19 cellular contexts compared by ENCODE assay signal in the genomic region with DNA sequence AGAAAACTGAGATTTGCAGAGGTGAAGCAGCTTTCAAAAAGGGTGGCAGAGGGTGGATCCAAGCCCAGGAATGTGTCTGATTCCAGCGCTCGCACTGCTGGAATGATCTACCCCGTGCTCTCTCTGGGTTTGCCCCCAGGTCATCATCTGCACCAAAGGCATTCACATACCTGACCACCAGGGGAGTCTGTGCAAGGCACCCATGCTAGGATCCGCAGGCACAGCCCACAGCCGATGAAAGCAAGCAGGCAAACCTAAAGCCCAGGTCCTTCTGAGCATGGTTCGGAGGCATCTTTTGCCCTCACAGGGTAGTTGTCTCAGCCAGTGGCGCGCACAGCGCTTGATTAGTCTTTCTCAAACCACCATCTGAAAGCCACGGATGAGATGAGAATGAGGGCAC. TPM values are rescaled to one million over a fixed set of nuclear protein-coding genes. Genes with fewer than 3 reads are reported as not detected.
A peak's percentile ranks its signal among the peaks of the same experiment; 100 is the strongest.
DNase-seq lines count a peak whose midpoint lies in the region; ATAC-seq, FAIRE-seq and TF ChIP-seq lines count a peak whose summit lies in the region.
"Had no signal": no experiment of that assay in that cellular context is flagged by ENCODE, and none has a peak within 500 bp of the region (broad histone marks: within the 10 kb centered on the region; RNA-seq: fewer than 3 reads in every experiment).

No MANE protein-coding gene starts in this region.

- H3K9me3 ChIP-seq in HepG2 (ENCODE audit: low read length): no peaks in the 10 kb centered on the region
- H3K9me3 ChIP-seq in right lobe of liver: no peaks in the 10 kb centered on the region
- no peaks in the 10 kb centered on the region for H3K9me3 ChIP-seq in SJSA1 (replicated peaks)
- H3K9me3 ChIP-seq in lower lobe of right lung: no peaks in the 10 kb centered on the region
- H3K9me3 ChIP-seq: Peyer's patch, vagina had no signal

- intact Hi-C loops in HepG2 (cut with micrococcal nuclease; ENCODE audit: unreplicated experiment): no loop called here
- intact Hi-C loops in right lobe of liver (cut with DNase I): no loop called here
- intact Hi-C loops in lower lobe of right lung (cut with DNase I): no loop called here

- 0 out of 2 replicates have a peak, but pooled peaks have one; percentile 25 for TF ChIP-seq CTCF in HepG2 (CRISPR knock-in tag; IDR thresholded peaks at IDR 0.05)
- TF ChIP-seq CTCF in right lobe of liver (IDR thresholded peaks at IDR 0.05): no peak
- no peak for TF ChIP-seq CTCF in lower lobe of right lung (IDR thresholded peaks at IDR 0.05)

- H3K4me1 ChIP-seq in HepG2 (ENCODE audit: insufficient read depth, low read length) (no peaks in the 10 kb centered on the region), right lobe of liver (no peaks in the 10 kb centered on the region), SJSA1 (replicated peaks) (peaks cover 14% of the 10 kb centered on the region), lower lobe of right lung (no peaks in the 10 kb centered on the region)
- H3K4me1 ChIP-seq: Peyer's patch, vagina had no signal

- no peak for TF ChIP-seq POLR2A in HepG2 (IDR thresholded peaks at IDR 0.05; ENCODE audit: insufficient read depth in 1 of 2, low read depth in 2 of 2, low read length in 2 of 2)
- TF ChIP-seq POLR2A in right lobe of liver (IDR thresholded peaks at IDR 0.05): no peak

- H3K4me3 ChIP-seq in HepG2 (replicated peaks in 1 of 3; ENCODE audit: insufficient read depth in 1 of 3, low read depth in 2 of 3, low read length in 3 of 3) (no peak overlapping the region), right lobe of liver (no peak overlapping the region), SJSA1 (no peak overlapping the region), lower lobe of right lung (no peak overlapping the region)
- H3K4me3 ChIP-seq: Peyer's patch, vagina had no signal

- no peak overlapping the region for H3K4me2 ChIP-seq in HepG2 (ENCODE audit: low read depth, low read length)

- TF ChIP-seq RAD21 in HepG2 (CRISPR knock-in tag; IDR thresholded peaks at IDR 0.05): no peak

- no peaks in the 10 kb centered on the region for H3K27me3 Mint-ChIP-seq in stimulated activated naive CD8-positive, alpha-beta T cell treated with anti-CD3 and anti-CD28 coated beads, Interleukin-15, amount 100 ng/mL, for 72 hours

- H3K79me2 ChIP-seq in HepG2 (ENCODE audit: insufficient read depth, low read length): no peaks in the 10 kb centered on the region

- H3K27ac ChIP-seq in HepG2 (ENCODE audit: extremely low read length, insufficient read depth, low read length) (no peak overlapping the region), right lobe of liver (no peak overlapping the region), SJSA1 (0 out of 2 replicates have a peak overlapping the region, but pooled peaks have one; percentile 50), lower lobe of right lung (no peak overlapping the region)
- H3K27ac ChIP-seq: Peyer's patch, vagina had no signal

- 23% methylated on average over 5 of the region's 10 CpGs for WGBS in HepG2 (ENCODE audit: low lambda C conversion rate)
- 74% methylated on average over 7 of the region's 10 CpGs for WGBS in right lobe of liver (ENCODE audit: insufficient coverage, low coverage, low lambda C conversion rate, missing lambda C conversion rate)

- POLR2A ChIA-PET in HepG2 (lab: Yijun Ruan, JAX): no interaction called here

- H4K20me1 ChIP-seq in HepG2 (ENCODE audit: insufficient read depth, low read length): no peaks in the 10 kb centered on the region

- BruUV-seq in HepG2 (replicated peaks; lab: Mats Ljungman, UMichigan): no TSS peak

- in situ Hi-C loops in HepG2 (cut with HindIII; ENCODE audit: extremely low pct_ligation_motif_present, low pct_unique_long_range_greater_than_20kb): no loop called here

- H3K4me1 Mint-ChIP-seq in stimulated activated naive CD8-positive, alpha-beta T cell treated with anti-CD3 and anti-CD28 coated beads, Interleukin-15, amount 100 ng/mL, for 72 hours: no peaks in the 10 kb centered on the region
- H3K4me1 Mint-ChIP-seq: memory B cell had no signal

- no peaks in the 10 kb centered on the region for H3K36me3 ChIP-seq in HepG2 (replicated peaks in 1 of 2; ENCODE audit: control insufficient read depth in 1 of 2, insufficient read depth in 2 of 2, low read length in 2 of 2)
- H3K36me3 ChIP-seq in right lobe of liver: no peaks in the 10 kb centered on the region
- H3K36me3 ChIP-seq in SJSA1: no peaks in the 10 kb centered on the region
- no peaks in the 10 kb centered on the region for H3K36me3 ChIP-seq in lower lobe of right lung
- H3K36me3 ChIP-seq: Peyer's patch, vagina had no signal

- ATAC-seq in HepG2 (peak; percentile 99), right lobe of liver (no peak), GM19463 (IDR thresholded peaks at IDR 0.05; ENCODE audit: unreplicated experiment) (no peak), GM19452 (IDR thresholded peaks at IDR 0.05; ENCODE audit: unreplicated experiment) (no peak), lower lobe of right lung (no peak)
- no peak for ATAC-seq in stimulated activated naive CD8-positive, alpha-beta T cell treated with anti-CD3 and anti-CD28 coated beads, Interleukin-15, amount 100 ng/mL, for 72 hours

- peak; percentile 7 for DNase-seq in HepG2 (ENCODE audit: low spot score)
- DNase-seq in right lobe of liver: no peak
- DNase-seq in SJSA1 (ENCODE audit: low read depth in 1 of 2, low spot score in 2 of 2): no peak
- DNase-seq in iPS-NIHi11 (ENCODE audit: low spot score): peak; percentile 61
- no peak for DNase-seq in stimulated activated naive CD8-positive, alpha-beta T cell treated with anti-CD3 and anti-CD28 coated beads, Interleukin-15, amount 100 ng/mL, for 72 hours
- no peak for DNase-seq in lower lobe of right lung
- DNase-seq: amygdala, cerebellar nuclear complex, NCI-H187, NCI-H526 treated with DMSO at 0.1 percent for 48 hours, Peyer's patch, retina had no signal

- TF ChIP-seq EP300 in HepG2 (IDR thresholded peaks at IDR 0.05; ENCODE audit: low read depth in 2 of 2, low read length in 2 of 2): no peak
- no peak for TF ChIP-seq EP300 in HepG2 (CRISPR knock-in tag; IDR thresholded peaks at IDR 0.05; ENCODE audit: borderline replicate concordance)

- H3K4me3 Mint-ChIP-seq in stimulated activated naive CD8-positive, alpha-beta T cell treated with anti-CD3 and anti-CD28 coated beads, Interleukin-15, amount 100 ng/mL, for 72 hours: no peak overlapping the region
- H3K4me3 Mint-ChIP-seq: memory B cell had no signal

- CTCF ChIA-PET in HepG2 (lab: Yijun Ruan, JAX; ENCODE audit: low intra/inter-chr PET ratio, low total read pairs): no interaction called here

- H3K27me3 ChIP-seq in HepG2 (ENCODE audit: control insufficient read depth in 1 of 2, insufficient read depth in 2 of 2, low read length in 2 of 2) (no peaks in the 10 kb centered on the region; a peak in 1 of 5 replicates), right lobe of liver (no peaks in the 10 kb centered on the region), SJSA1 (replicated peaks) (no peaks in the 10 kb centered on the region), lower lobe of right lung (ENCODE audit: low read depth) (no peaks in the 10 kb centered on the region)
- H3K27me3 ChIP-seq: Peyer's patch, vagina had no signal

- H3K27ac Mint-ChIP-seq in stimulated activated naive CD8-positive, alpha-beta T cell treated with anti-CD3 and anti-CD28 coated beads, Interleukin-15, amount 100 ng/mL, for 72 hours: no peak overlapping the region
- H3K27ac Mint-ChIP-seq: memory B cell had no signal

- no peak overlapping the region for H2AFZ ChIP-seq in HepG2 (ENCODE audit: low read length)

- H3K9me3 Mint-ChIP-seq in stimulated activated naive CD8-positive, alpha-beta T cell treated with anti-CD3 and anti-CD28 coated beads, Interleukin-15, amount 100 ng/mL, for 72 hours: peaks cover 6 to 15% of the 10 kb centered on the region in 2 donors

- FAIRE-seq in HepG2 (lab: Jason Lieb, UNC): no peak
- FAIRE-seq: frontal cortex, H54 had no signal

- H3K9ac ChIP-seq in HepG2 (ENCODE audit: insufficient read depth, low read depth, low read length): no peak overlapping the region

TF ChIP-seq in HepG2, 621 proteins besides CTCF, POLR2A, EP300 and RAD21:
- TF ChIP-seq SUZ12 (IDR thresholded peaks at IDR 0.05; ENCODE audit: low read depth, low read length): no peak
- no peak for TF ChIP-seq MIER2 (CRISPR knock-in tag; IDR thresholded peaks at IDR 0.05)
- no peak for TF ChIP-seq ZNF383 (CRISPR knock-in tag; IDR thresholded peaks at IDR 0.05; ENCODE audit: borderline replicate concordance)
- TF ChIP-seq ZNF660 (CRISPR knock-in tag; IDR thresholded peaks at IDR 0.05; ENCODE audit: borderline replicate concordance, low read depth): no peak
- no peak for TF ChIP-seq SMAD9 (CRISPR knock-in tag; IDR thresholded peaks at IDR 0.05)

RNA-seq across cellular contexts. Expression of a gene that starts 56.6 kb away (rescaled TPM):
- total RNA-seq in HepG2 (2016; rRNA removed; fragmentation: Illumina TruSeq; extraction: Trizol): not detected in 2 replicates
- not detected in 2 replicates for total RNA-seq in HepG2 (2016; cell fraction: cytosol; rRNA removed; fragmentation: Illumina TruSeq; extraction: Trizol; ENCODE audit: low read depth)
- total RNA-seq in HepG2 (2016; cell fraction: insoluble cytoplasmic fraction; rRNA removed; fragmentation: Illumina TruSeq; extraction: Trizol): not detected in 2 replicates
- not detected in 2 replicates for total RNA-seq in HepG2 (2016; cell fraction: membrane; rRNA removed; fragmentation: Illumina TruSeq; extraction: Trizol)
- total RNA-seq in HepG2 (2016; cell fraction: nucleus; rRNA removed; fragmentation: Illumina TruSeq; extraction: Trizol): not detected in 2 replicates
- polyA plus RNA-seq in HepG2 (2011; rRNA removed): not detected in 2 replicates
- not detected in 2 replicates for polyA plus RNA-seq in HepG2 (2011; cell fraction: cytosol; rRNA removed)
- polyA plus RNA-seq in HepG2 (2011; cell fraction: nucleus; rRNA removed): not detected in 2 replicates
- polyA plus RNA-seq in HepG2 (2012): not detected in 2 replicates
- polyA plus RNA-seq in HepG2 (2016; cell fraction: cytosol; fragmentation: Illumina TruSeq; extraction: Trizol; ENCODE audit: low read depth): not detected in 2 replicates
- not detected in 2 replicates for polyA plus RNA-seq in HepG2 (2016; cell fraction: insoluble cytoplasmic fraction; fragmentation: Illumina TruSeq; extraction: Trizol; ENCODE audit: low read depth)
- not detected in 2 replicates for polyA plus RNA-seq in HepG2 (2016; cell fraction: membrane; fragmentation: Illumina TruSeq; extraction: Trizol; ENCODE audit: low read depth)
- not detected in 2 replicates for polyA plus RNA-seq in HepG2 (2016; cell fraction: nucleus; fragmentation: Illumina TruSeq; extraction: Trizol; ENCODE audit: insufficient read depth, low read depth)
- polyA minus RNA-seq in HepG2 (2011; rRNA and poly(A)+ RNA removed; ENCODE audit: low replicate concordance): 0.05 TPM in 1 of 2 replicates, not detected in the other
- not detected in 2 replicates for polyA minus RNA-seq in HepG2 (2011; cell fraction: cytosol; rRNA and poly(A)+ RNA removed)
- not detected in 2 replicates for polyA minus RNA-seq in HepG2 (2011; cell fraction: nucleus; rRNA and poly(A)+ RNA removed)
- total RNA-seq in right lobe of liver: 1 to 10 TPM; 4.0 to 6.9 (median 6.1) TPM
- total RNA-seq in SJSA1 (2014; rRNA removed; shearing (Covaris generic)): 3.2 and 4.0 TPM in 2 replicates
- 56.3 TPM for total RNA-seq in lower lobe of right lung
- total RNA-seq: T-helper 1 cell treated with Interleukin-12 subunit alpha and Interleukin-12 subunit beta and Interleukin-4 antibody, amounts not matched to agents 30 ng/mL and 1 ng/mL, for 36 hours had no signal

Comparison
In these comparisons a context has a peak if more than half of its experiments do, and no peak if none do; other contexts are left out.
1. DNase-seq: peak in HepG2 (single experiment) and iPS-NIHi11 (single experiment); none in right lobe of liver (0 of 3), SJSA1 (0 of 2), stimulated activated naive CD8-positive, alpha-beta T cell treated with anti-CD3 and anti-CD28 coated beads, Interleukin-15, amount 100 ng/mL, for 72 hours (0 of 2) and lower lobe of right lung (single experiment).